8 cellular contexts compared by ENCODE assay signal in genomic region chrX:72305286-72306084, GRCh38. TPM values are rescaled to one million over a fixed set of nuclear protein-coding genes. Genes with fewer than 3 reads are reported as not detected.
A peak's percentile ranks its signal among the peaks of the same experiment; 100 is the strongest.
DNase-seq lines count a peak whose midpoint lies in the region; ATAC-seq, FAIRE-seq and TF ChIP-seq lines count a peak whose summit lies in the region.

Gene CITED1, minus strand, starts transcription at chrX:72305914. Its CDS starts 3,045 bp downstream, at chrX:72302869.

- peaks cover 0 to 2% (median 0%) of the 10 kb centered on the region in 4 experiments; a peak in 1 of 8 replicates for H3K36me3 ChIP-seq in H1 (ENCODE audit: control insufficient read depth in 2 of 4, insufficient read depth in 4 of 4, low read length in 3 of 4)
- no peaks in the 10 kb centered on the region for H3K36me3 ChIP-seq in neuronal stem cell (replicated peaks in 1 of 2; ENCODE audit: control insufficient read depth in 2 of 2, insufficient read depth in 2 of 2, low read length in 2 of 2)

- H2AK5ac ChIP-seq in H1 (ENCODE audit: low read depth, low read length): no peak within 1 kb of the TSS
- H2AK5ac ChIP-seq in neuronal stem cell (ENCODE audit: low read depth, low read length): no peak within 1 kb of the TSS

- H3K14ac ChIP-seq in H1 (ENCODE audit: insufficient read length) (no peak within 1 kb of the TSS), neuronal stem cell (ENCODE audit: low read length) (no peak within 1 kb of the TSS)

- TF ChIP-seq RAD21 in H1 (IDR thresholded peaks at IDR 0.05 in 1 of 2, conservative IDR thresholded peaks at IDR 0.05 in 1 of 2; ENCODE audit: low read depth in 2 of 2, low read length in 2 of 2): no peak

- H3K9me3 ChIP-seq in H1 (ENCODE audit: insufficient read depth in 2 of 2, low read depth in 1 of 2, low read length in 1 of 2) (no peaks in the 10 kb centered on the region), neuronal stem cell (replicated peaks in 1 of 2; ENCODE audit: control insufficient read depth in 2 of 2, insufficient read depth in 1 of 2, low read depth in 1 of 2, low read length in 2 of 2) (no peaks in the 10 kb centered on the region)

- POLR2A ChIA-PET in H1 (lab: Charles Lee; ENCODE audit: partially characterized antibody): interaction anchor here (0.8 to 1.0 kb wide), 3 partner anchors 11 to 42 kb away, joined by 3 to 4 read pairs (median 3); no protein-coding TSS in a partner anchor

- H3K79me1 ChIP-seq in H1 (ENCODE audit: low read depth, low read length): no peaks in the 10 kb centered on the region
- H3K79me1 ChIP-seq in neuronal stem cell (ENCODE audit: low read depth, low read length): no peaks in the 10 kb centered on the region

- H3K56ac ChIP-seq in H1 (replicated peaks; ENCODE audit: insufficient read length, low read depth, low read length): no peak within 1 kb of the TSS

- CTCF ChIA-PET in H1 (lab: Charles Lee; ENCODE audit: partially characterized antibody): no interaction called here

- H3K4ac ChIP-seq in H1 (replicated peaks; ENCODE audit: insufficient read length, low read depth, low read length): no peak within 1 kb of the TSS
- no peak within 1 kb of the TSS for H3K4ac ChIP-seq in neuronal stem cell (ENCODE audit: low read length)

- H2AFZ ChIP-seq in H1 (ENCODE audit: low read length) (peak within 1 kb of the TSS; percentile 70; the same call in 1 of the 2 replicates), neuronal stem cell (ENCODE audit: low read length) (peak within 1 kb of the TSS; percentile 95)

- no peak within 1 kb of the TSS for H3K18ac ChIP-seq in H1 (ENCODE audit: extremely low read depth, low read length)
- peak within 1 kb of the TSS; percentile 71 for H3K18ac ChIP-seq in neuronal stem cell (ENCODE audit: low read length)

- no peak for ATAC-seq in HG03460 (IDR thresholded peaks at IDR 0.05; ENCODE audit: unreplicated experiment)

- FAIRE-seq in H1 (lab: Jason Lieb, UNC): no peak

- H4K8ac ChIP-seq in H1 (ENCODE audit: extremely low read depth, insufficient read depth, low read length) (no peak within 1 kb of the TSS; the same call in 1 of the 2 replicates), neuronal stem cell (ENCODE audit: low read depth, low read length) (no peak within 1 kb of the TSS)

- 2% methylated on average over 25 of the region's 68 CpGs; no CpG with 5 or more reads in 1 of the 2 experiments for WGBS in H1 (ENCODE audit: extremely low coverage in 1 of 2, insufficient coverage in 1 of 2, insufficient read length in 1 of 2, insufficient replicate concordance in 2 of 2, low coverage in 1 of 2, low lambda C conversion rate in 2 of 2, missing lambda C conversion rate in 1 of 2), 2 experiments
- no CpG with 5 or more reads among the region's 68 CpGs for WGBS in neuronal stem cell (ENCODE audit: extremely low coverage in 2 of 2, insufficient read length in 2 of 2, insufficient replicate concordance in 1 of 2), 2 donors

- H2BK120ac ChIP-seq in H1 (replicated peaks; ENCODE audit: low read depth, low read length) (no peak within 1 kb of the TSS), neuronal stem cell (ENCODE audit: low read depth, low read length) (no peak within 1 kb of the TSS)

- TF ChIP-seq EP300 in H1 (IDR thresholded peaks at IDR 0.05; ENCODE audit: borderline replicate concordance in 1 of 2, low read depth in 2 of 2, low read length in 2 of 2): no peak

- H2BK15ac ChIP-seq in H1 (ENCODE audit: low read length): no peak within 1 kb of the TSS
- no peak within 1 kb of the TSS for H2BK15ac ChIP-seq in neuronal stem cell (ENCODE audit: low read length)

- DNase-seq in NCI-H2171 treated with DMSO at 0.1 percent for 48 hours (lab: John Stamatoyannopoulos, UW): peak; percentile 7
- no peak for DNase-seq in NCI-H2171 (lab: John Stamatoyannopoulos, UW)
- DNase-seq in SW480 (ENCODE audit: low spot score): peak; percentile 9
- DNase-seq in H1 (ENCODE audit: low read depth in 1 of 2, low spot score in 2 of 2): no peak
- DNase-seq in neuronal stem cell (ENCODE audit: low spot score): peak; percentile 18
- no peak for DNase-seq in UCSD-AML1 (lab: John Stamatoyannopoulos, UW; ENCODE audit: unreplicated experiment)
- no peak for DNase-seq in NCI-H1694 (lab: John Stamatoyannopoulos, UW)

- H3K23me2 ChIP-seq in H1 (ENCODE audit: low read depth, low read length): peaks cover 16% of the 10 kb centered on the region

- H4K5ac ChIP-seq in H1 (ENCODE audit: insufficient read length, low read depth, low read length): no peak within 1 kb of the TSS

- peak within 1 kb of the TSS; percentile 48 to 61 (median 52) for H3K4me3 ChIP-seq in H1 (ENCODE audit: extremely low read depth in 1 of 4, insufficient read depth in 2 of 4, low read depth in 3 of 4, low read length in 4 of 4)
- peak within 1 kb of the TSS; percentile 61 to 78 for H3K4me3 ChIP-seq in neuronal stem cell (ENCODE audit: low read length in 2 of 2)

- no peak within 1 kb of the TSS for H2BK20ac ChIP-seq in H1 (ENCODE audit: low read length)

- H3K23ac ChIP-seq in H1 (ENCODE audit: insufficient read length) (no peak within 1 kb of the TSS), neuronal stem cell (ENCODE audit: low read depth, low read length, poor library complexity) (no peak within 1 kb of the TSS)

- no peak for TF ChIP-seq CTCF in H1 (IDR thresholded peaks at IDR 0.05; ENCODE audit: control extremely low read depth in 1 of 3, insufficient read depth in 1 of 3, low read depth in 1 of 3, low read length in 3 of 3)

- H3K9ac ChIP-seq in H1 (replicated peaks in 1 of 4; ENCODE audit: extremely low read depth in 1 of 4, low read depth in 3 of 4, low read length in 3 of 4) (no peak within 1 kb of the TSS), neuronal stem cell (ENCODE audit: low read depth, low read length, poor library complexity) (peak within 1 kb of the TSS; percentile 81)

- no peak within 1 kb of the TSS for H3K27ac ChIP-seq in H1 (ENCODE audit: low read depth, low read length)
- H3K27ac ChIP-seq in neuronal stem cell (replicated peaks; ENCODE audit: low read length): no peak within 1 kb of the TSS

- H2BK12ac ChIP-seq in H1 (ENCODE audit: low read depth, low read length) (no peak within 1 kb of the TSS), neuronal stem cell (ENCODE audit: low read length) (no peak within 1 kb of the TSS)

- H4K91ac ChIP-seq in H1 (replicated peaks; ENCODE audit: insufficient read length, low read length): no peak within 1 kb of the TSS
- H4K91ac ChIP-seq in neuronal stem cell (ENCODE audit: low read depth, low read length, poor library complexity): no peak within 1 kb of the TSS

- H3K4me2 ChIP-seq in H1 (ENCODE audit: insufficient read depth in 1 of 2, low read depth in 2 of 2, low read length in 2 of 2) (peak within 1 kb of the TSS; percentile 82 to 85), neuronal stem cell (ENCODE audit: insufficient read depth, low read length, poor library complexity, severe bottlenecking) (peak within 1 kb of the TSS; percentile 86)

- H3K4me1 ChIP-seq in H1 (replicated peaks in 1 of 4; ENCODE audit: control insufficient read depth in 3 of 4, insufficient read depth in 4 of 4, low read length in 3 of 4) (peaks cover 0 to 6% (median 0%) of the 10 kb centered on the region in 4 experiments; a peak in 2 of 7 replicates), neuronal stem cell (ENCODE audit: control insufficient read depth in 2 of 2, insufficient read depth in 1 of 2, low read depth in 1 of 2, low read length in 2 of 2) (peaks cover 3 to 7% of the 10 kb centered on the region in 2 donors)

- no peaks in the 10 kb centered on the region for H3K79me2 ChIP-seq in H1 (ENCODE audit: control insufficient read depth in 1 of 2, insufficient read depth in 2 of 2, low read length in 2 of 2)

- no peak within 1 kb of the TSS for H2BK5ac ChIP-seq in H1 (ENCODE audit: low read depth, low read length)
- no peak within 1 kb of the TSS for H2BK5ac ChIP-seq in neuronal stem cell (ENCODE audit: low read length)

- H4K20me1 ChIP-seq in H1 (replicated peaks in 1 of 2; ENCODE audit: control insufficient read depth in 1 of 2, insufficient read depth in 2 of 2, low read length in 2 of 2): peaks cover 0 to 2% of the 10 kb centered on the region in 2 experiments

- H3K27me3 ChIP-seq in H1 (replicated peaks in 1 of 4; ENCODE audit: control insufficient read depth in 3 of 4, extremely low read depth in 1 of 4, insufficient read depth in 3 of 4, low read length in 3 of 4) (peaks cover 40 to 77% (median 69%) of the 10 kb centered on the region in 4 experiments), neuronal stem cell (ENCODE audit: control insufficient read depth in 3 of 3, insufficient read depth in 3 of 3, low read depth in 1 of 3, low read length in 3 of 3) (peaks cover 5 to 59% (median 57%) of the 10 kb centered on the region in 3 experiments)

- no peak for TF ChIP-seq POLR2A in H1 (IDR thresholded peaks at IDR 0.05; ENCODE audit: control extremely low read depth in 1 of 2, low read depth in 2 of 2, low read length in 2 of 2)

TF ChIP-seq in H1, 55 proteins besides CTCF, POLR2A, EP300 and RAD21:
- TF ChIP-seq SUZ12 (IDR thresholded peaks at IDR 0.05; ENCODE audit: low read length) (peak; percentile 86), TAF7 (optimal IDR thresholded peaks at IDR 0.05; ENCODE audit: borderline replicate concordance, low read depth, low read length) (no peak), EZH2 (IDR thresholded peaks at IDR 0.05; ENCODE audit: low read depth, low read length, severe bottlenecking) (peak; percentile 89), KDM1A (IDR thresholded peaks at IDR 0.05; ENCODE audit: borderline replicate concordance, low read length) (peak; percentile 33; the same call in 1 of the 2 replicates)

RNA-seq across cellular contexts. Expression of gene CITED1, which starts in this region (rescaled TPM):
- 2.2 and 2.4 TPM in 2 replicates for total RNA-seq in H1 (2021; fragmentation: NEBNext Ultra II Directional; extraction: Animal tissue kit (Norgen Biotek cat#: 25700))
- polyA plus RNA-seq in H1 (2011; rRNA removed): 1.2 and 2.3 TPM in 2 replicates
- polyA plus RNA-seq in H1 (2011; cell fraction: cytosol; rRNA removed): 1.5 TPM
- polyA plus RNA-seq in H1 (2011; cell fraction: nucleus; rRNA removed): 2.3 TPM
- polyA plus RNA-seq in H1 (2012, experiment 1 of 2): 1.1 to 1.6 TPM (median 1.3 TPM) in 4 replicates
- 1.5 TPM for polyA plus RNA-seq in H1 (2012, experiment 2 of 2)
- polyA plus RNA-seq in H1 (2013, experiment 1 of 2): 2.3 TPM
- 1.3 TPM for polyA plus RNA-seq in H1 (2013, experiment 2 of 2)
- polyA minus RNA-seq in H1 (2011; rRNA and poly(A)+ RNA removed): 1.1 and 3.1 TPM in 2 replicates
- not detected for polyA minus RNA-seq in H1 (2011; cell fraction: cytosol; rRNA and poly(A)+ RNA removed)
- polyA minus RNA-seq in H1 (2011; cell fraction: nucleus; rRNA and poly(A)+ RNA removed): not detected
- polyA plus RNA-seq in neuronal stem cell (2013, experiment 1 of 2): 4.0 TPM
- polyA plus RNA-seq in neuronal stem cell (2013, experiment 2 of 2): 3.6 TPM

Comparison
In these comparisons a context has a peak if more than half of its experiments do, and no peak if none do; other contexts are left out.
1. DNase-seq: peak in NCI-H2171 treated with DMSO at 0.1 percent for 48 hours (single experiment), SW480 (single experiment) and neuronal stem cell (single experiment); none in NCI-H2171 (single experiment), H1 (0 of 2), UCSD-AML1 (single experiment) and NCI-H1694 (single experiment).